ENCODE assay signal across 7 cellular contexts in genomic region chr1:1232224-1232800, GRCh38. TPM values are rescaled to one million over a fixed set of nuclear protein-coding genes. Genes with fewer than 3 reads are reported as not detected.
DNase-seq lines count a peak whose midpoint lies in the region; ATAC-seq and TF ChIP-seq lines count a peak whose summit lies in the region.

TSS of gene B3GALT6 (plus strand) at chr1:1232237. CDS start at chr1:1232279, 42 bp downstream.

- H3K36me3 Mint-ChIP-seq in endothelial cell (ENCODE audit: low read depth, unreplicated experiment): peaks cover 11% of the 10 kb centered on the region
- H3K36me3 Mint-ChIP-seq in neural crest cell (ENCODE audit: low read depth): peaks cover 16% of the 10 kb centered on the region

- H3K4me1 Mint-ChIP-seq in endothelial cell (ENCODE audit: unreplicated experiment): peaks cover 22% of the 10 kb centered on the region
- peaks cover 30% of the 10 kb centered on the region for H3K4me1 Mint-ChIP-seq in neural crest cell

- H3K27ac Mint-ChIP-seq in endothelial cell (ENCODE audit: unreplicated experiment) (peak within 1 kb of the TSS; percentile 88), neural crest cell (ENCODE audit: unreplicated experiment) (peak within 1 kb of the TSS; percentile 69)

- no peaks in the 10 kb centered on the region for H3K27me3 ChIP-seq in OCI-LY3 (ENCODE audit: low read depth, low read length)

- peak within 1 kb of the TSS; percentile 94 for H3K4me2 ChIP-seq in OCI-LY3 (ENCODE audit: low read length)

- H3K27me3 Mint-ChIP-seq in endothelial cell (ENCODE audit: unreplicated experiment) (peaks cover 15% of the 10 kb centered on the region), neural crest cell (ENCODE audit: low read depth) (no peaks in the 10 kb centered on the region)

- peaks cover 10% of the 10 kb centered on the region; the same call in 1 of the 2 replicates for H4K20me1 ChIP-seq in OCI-LY3 (ENCODE audit: insufficient read depth, low read length)

- peak within 1 kb of the TSS; percentile 59 for H3K27ac ChIP-seq in OCI-LY3 (ENCODE audit: low read length)

- H2AFZ ChIP-seq in OCI-LY3 (ENCODE audit: low read depth, low read length): no peak within 1 kb of the TSS

- DNase-seq in endothelial cell (ENCODE audit: low spot score): no peak
- no peak for DNase-seq in neural crest cell (ENCODE audit: low read depth, low spot score)
- DNase-seq in cortex of kidney (lab: John Stamatoyannopoulos, UW): no peak

- H3K4me1 ChIP-seq in OCI-LY3 (ENCODE audit: low read length): peaks cover 16% of the 10 kb centered on the region

- H3K4me3 Mint-ChIP-seq in endothelial cell (ENCODE audit: unreplicated experiment): peak within 1 kb of the TSS; percentile 97
- peak within 1 kb of the TSS; percentile 98 for H3K4me3 Mint-ChIP-seq in neural crest cell

- no peak for TF ChIP-seq CTCF in OCI-LY3 (IDR thresholded peaks at IDR 0.05; ENCODE audit: low read depth, low read length)
- no peak for TF ChIP-seq CTCF in endothelial cell (IDR thresholded peaks at IDR 0.05; ENCODE audit: unreplicated experiment)
- no peak for TF ChIP-seq CTCF in neural crest cell (conservative IDR thresholded peaks at IDR 0.05)

- peak within 1 kb of the TSS; percentile 94 for H3K9ac ChIP-seq in OCI-LY3 (ENCODE audit: low read length)

- no peaks in the 10 kb centered on the region for H3K9me3 ChIP-seq in OCI-LY3 (ENCODE audit: insufficient read depth, low read length)

- H3K36me3 ChIP-seq in OCI-LY3 (replicated peaks; ENCODE audit: low read depth, low read length): peaks cover 40% of the 10 kb centered on the region

- H3K9me3 Mint-ChIP-seq in endothelial cell (ENCODE audit: unreplicated experiment) (no peaks in the 10 kb centered on the region), neural crest cell (peaks cover 2% of the 10 kb centered on the region)

- ATAC-seq in GM21381 (IDR thresholded peaks at IDR 0.05; ENCODE audit: unreplicated experiment) (peak; percentile 2), HG03469 (IDR thresholded peaks at IDR 0.05; ENCODE audit: unreplicated experiment) (no peak), GM19397 (IDR thresholded peaks at IDR 0.05; ENCODE audit: unreplicated experiment) (no peak)

- H3K4me3 ChIP-seq in OCI-LY3 (ENCODE audit: low read length): peak within 1 kb of the TSS; percentile 96

- H3K79me2 ChIP-seq in OCI-LY3 (ENCODE audit: low read length): peaks cover 67% of the 10 kb centered on the region

RNA-seq across cellular contexts. Expression of gene B3GALT6, which starts in this region (rescaled TPM):
- total RNA-seq in endothelial cell (ENCODE audit: unreplicated experiment) (43.2 TPM), neural crest cell (39.8 and 41.1 TPM in 2 replicates)
